Comparison of ENCODE assay signal across 11 cellular contexts in genomic region chrX:34654939-34655338, GRCh38. TPM values are rescaled to one million over a fixed set of nuclear protein-coding genes. Genes with fewer than 3 reads are reported as not detected.
DNase-seq lines count a peak whose midpoint lies in the region; ATAC-seq, FAIRE-seq and TF ChIP-seq lines count a peak whose summit lies in the region.
"Had no signal": no experiment of that assay in that cellular context is flagged by ENCODE, and none has a peak within 500 bp of the region (broad histone marks: within the 10 kb centered on the region; RNA-seq: fewer than 3 reads in every experiment).

No MANE protein-coding gene starts in this region.

- no TSS peak for BruUV-seq in A673 (replicated peaks; lab: Mats Ljungman, UMichigan)

- no peaks in the 10 kb centered on the region for H3K9me3 ChIP-seq in A673 (ENCODE audit: low read depth, low read length, poor library complexity, severe bottlenecking)
- no peaks in the 10 kb centered on the region for H3K9me3 ChIP-seq in neuron (ENCODE audit: low read length)
- H3K9me3 ChIP-seq: pancreas had no signal

- H3K36me3 ChIP-seq in A673 (ENCODE audit: insufficient read depth, low read length, poor library complexity, severe bottlenecking) (peaks cover 3% of the 10 kb centered on the region), neuron (ENCODE audit: insufficient read depth, low read length) (no peaks in the 10 kb centered on the region)
- H3K36me3 ChIP-seq: BLaER1 treated with 17β-estradiol and CSF1 and Interleukin-3, amounts not matched to agents 10 nM and 100 nM; pancreas had no signal

- H3K27ac Mint-ChIP-seq in activated CD4-positive, alpha-beta memory T cell treated with anti-CD3 and anti-CD28 coated beads, Interleukin-2, amount 10 ng/mL, durations not matched to agents 7 days and 5 days = no peak overlapping the region

- no peak overlapping the region for H3K4me3 Mint-ChIP-seq in activated CD4-positive, alpha-beta memory T cell treated with anti-CD3 and anti-CD28 coated beads, Interleukin-2, amount 10 ng/mL, durations not matched to agents 7 days and 5 days

- FAIRE-seq in RCC 7860 (lab: Jason Lieb, UNC) = no peak
- FAIRE-seq: pancreas had no signal

- DNase-seq in A673 (ENCODE audit: low spot score) (peak; percentile 15), RCC 7860 (ENCODE audit: low spot score) (peak; percentile 9), fibroblast of the aortic adventitia (ENCODE audit: low read depth) (peak; percentile 28), occipital lobe (lab: John Stamatoyannopoulos, UW) (no peak), GDM1 (lab: John Stamatoyannopoulos, UW) (no peak)
- no peak for DNase-seq in activated CD4-positive, alpha-beta memory T cell treated with anti-CD3 and anti-CD28 coated beads, Interleukin-2, amount 10 ng/mL, durations not matched to agents 7 days and 5 days
- DNase-seq: erythroblast, pancreas had no signal

- H3K27ac ChIP-seq in A673 (ENCODE audit: low read depth, low read length, poor library complexity, severe bottlenecking) = peak overlapping the region; percentile 74
- H3K27ac ChIP-seq: BLaER1 treated with 17β-estradiol and CSF1 and Interleukin-3, amounts not matched to agents 10 nM and 100 nM; pancreas had no signal

- no peaks in the 10 kb centered on the region for H3K36me3 Mint-ChIP-seq in activated CD4-positive, alpha-beta memory T cell treated with anti-CD3 and anti-CD28 coated beads, Interleukin-2, amount 10 ng/mL, durations not matched to agents 7 days and 5 days (ENCODE audit: low read depth)

- peaks cover 17% of the 10 kb centered on the region for H3K27me3 Mint-ChIP-seq in activated CD4-positive, alpha-beta memory T cell treated with anti-CD3 and anti-CD28 coated beads, Interleukin-2, amount 10 ng/mL, durations not matched to agents 7 days and 5 days

- no peak for ATAC-seq in GM21717 (IDR thresholded peaks at IDR 0.05; ENCODE audit: unreplicated experiment)
- ATAC-seq: pancreas had no signal

- no peaks in the 10 kb centered on the region for H3K27me3 ChIP-seq in A673 (replicated peaks; ENCODE audit: insufficient read depth, low read depth, low read length, poor library complexity)
- H3K27me3 ChIP-seq in neuron (ENCODE audit: insufficient read depth, low read length) = no peaks in the 10 kb centered on the region

- no peak overlapping the region for H2AFZ ChIP-seq in neuron (ENCODE audit: low read depth, low read length)

- CTCF ChIA-PET in A673 (lab: Charles Lee) = no interaction called here
- CTCF ChIA-PET in activated CD4-positive, alpha-beta memory T cell treated with anti-CD3 and anti-CD28 coated beads, Interleukin-2, amount 10 ng/mL, durations not matched to agents 7 days and 5 days (lab: Charles Lee) = no interaction called here

- H3K4me3 ChIP-seq in A673 (ENCODE audit: low read depth, low read length, poor library complexity, severe bottlenecking) (peak overlapping the region; percentile 61), fibroblast of the aortic adventitia (ENCODE audit: low read depth, low read length) (peak overlapping the region; percentile 76), neuron (ENCODE audit: low read length) (peak overlapping the region; percentile 97)
- H3K4me3 ChIP-seq: BLaER1 treated with 17β-estradiol and CSF1 and Interleukin-3, amounts not matched to agents 10 nM and 100 nM had no signal

- TF ChIP-seq CTCF in A673 (conservative IDR thresholded peaks at IDR 0.05; ENCODE audit: low read depth, low read length) (no peak), fibroblast of the aortic adventitia (IDR thresholded peaks at IDR 0.05; ENCODE audit: insufficient read depth, low read length) (no peak)

- POLR2A ChIA-PET in A673 (lab: Charles Lee; ENCODE audit: low non-redundant PET) = interaction anchor here (0.7 kb wide), 2 partner anchors 61 to 111 kb away, joined by 3 read pairs; no protein-coding TSS in a partner anchor
- POLR2A ChIA-PET in activated CD4-positive, alpha-beta memory T cell treated with anti-CD3 and anti-CD28 coated beads, Interleukin-2, amount 10 ng/mL, durations not matched to agents 7 days and 5 days (lab: Charles Lee) = no interaction called here

- intact Hi-C loops in A673 (cut with micrococcal nuclease; ENCODE audit: unreplicated experiment) = no loop called here

- H3K4me1 ChIP-seq in A673 (ENCODE audit: insufficient read depth, low read length, poor library complexity, severe bottlenecking) = peaks cover 8% of the 10 kb centered on the region
- H3K4me1 ChIP-seq in neuron (ENCODE audit: insufficient read depth, low read length) = peaks cover 45% of the 10 kb centered on the region
- H3K4me1 ChIP-seq: BLaER1 treated with 17β-estradiol and CSF1 and Interleukin-3, amounts not matched to agents 10 nM and 100 nM; pancreas had no signal

- H3K4me1 Mint-ChIP-seq in activated CD4-positive, alpha-beta memory T cell treated with anti-CD3 and anti-CD28 coated beads, Interleukin-2, amount 10 ng/mL, durations not matched to agents 7 days and 5 days = peaks cover 7% of the 10 kb centered on the region

- H3K9me3 Mint-ChIP-seq in activated CD4-positive, alpha-beta memory T cell treated with anti-CD3 and anti-CD28 coated beads, Interleukin-2, amount 10 ng/mL, durations not matched to agents 7 days and 5 days = no peaks in the 10 kb centered on the region

RNA-seq across cellular contexts. Expression of gene TMEM47, which starts 2.1 kb away (rescaled TPM):
- total RNA-seq in A673 (2021) = 35.9 and 36.4 TPM in 2 replicates
- 25.3 and 68.1 TPM in 2 replicates for total RNA-seq in fibroblast of the aortic adventitia (ENCODE audit: low replicate concordance)
- total RNA-seq in occipital lobe = 43.4 TPM
- total RNA-seq in activated CD4-positive, alpha-beta memory T cell treated with anti-CD3 and anti-CD28 coated beads, Interleukin-2, amount 10 ng/mL, durations not matched to agents 7 days and 5 days = not detected

Comparison
In these comparisons a context has a peak if more than half of its experiments do, and no peak if none do; other contexts are left out.
1. DNase-seq: peak in A673 (single experiment), RCC 7860 (single experiment) and fibroblast of the aortic adventitia (single experiment); none in occipital lobe (single experiment), GDM1 (single experiment) and activated CD4-positive, alpha-beta memory T cell treated with anti-CD3 and anti-CD28 coated beads, Interleukin-2, amount 10 ng/mL, durations not matched to agents 7 days and 5 days (single experiment).
2. RNA of gene TMEM47, which starts 2.1 kb away (total RNA-seq): 25.3 to 68.1 TPM in fibroblast of the aortic adventitia, 43.4 TPM in occipital lobe (single experiment) and 35.9 to 36.4 TPM in A673; not detected in activated CD4-positive, alpha-beta memory T cell treated with anti-CD3 and anti-CD28 coated beads, Interleukin-2, amount 10 ng/mL, durations not matched to agents 7 days and 5 days; every median in the first group is over 10 times any median in the second.
3. Peak in every context shown above with its lines, with median percentiles within 50 percentile points of each other: H3K4me3 ChIP-seq.